In the genomic region with DNA sequence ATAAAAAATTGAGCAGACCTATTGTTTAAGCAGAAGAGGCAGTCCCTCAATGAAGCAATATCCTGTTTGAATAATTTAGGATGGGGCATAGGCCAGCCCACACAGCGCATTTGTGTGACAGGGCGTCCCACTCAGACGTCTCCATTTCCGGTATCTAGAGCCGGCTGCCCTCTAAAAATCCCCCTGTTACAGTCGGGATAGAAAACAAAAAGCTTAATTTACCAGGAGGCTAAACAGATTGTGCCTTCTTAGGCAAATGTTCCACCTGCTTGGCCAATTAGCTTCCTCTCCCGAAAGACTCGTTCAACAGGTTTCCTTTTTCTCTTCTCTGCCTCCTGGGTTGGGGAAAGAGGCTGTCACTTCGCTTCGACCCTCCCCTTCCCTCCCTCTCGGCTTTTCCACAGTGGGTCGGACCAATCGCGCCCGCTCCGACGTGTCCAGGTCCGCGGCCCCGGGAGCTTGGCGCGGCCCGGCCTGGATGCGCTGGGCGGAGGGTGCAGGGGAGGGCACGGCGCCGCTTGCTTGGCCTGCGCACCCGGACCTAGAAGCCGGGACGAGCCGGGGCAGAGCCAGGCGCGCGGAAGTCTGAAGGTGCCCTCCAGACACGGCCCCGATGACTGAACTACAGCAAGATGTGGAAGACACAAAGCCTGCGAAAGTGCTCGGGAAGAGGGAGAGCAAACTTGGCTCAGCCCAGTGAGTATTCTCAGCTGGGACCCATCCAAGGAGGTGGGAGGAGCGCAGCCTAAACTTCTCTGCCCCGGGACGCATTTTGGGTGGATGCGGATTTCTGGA, we compare ENCODE assay signal across 8 cellular contexts. TPM values are rescaled to one million over a fixed set of nuclear protein-coding genes. Genes with fewer than 3 reads are reported as not detected.
A peak's percentile ranks its signal among the peaks of the same experiment; 100 is the strongest.
DNase-seq lines count a peak whose midpoint lies in the region; ATAC-seq and TF ChIP-seq lines count a peak whose summit lies in the region.

A gene with protein sequence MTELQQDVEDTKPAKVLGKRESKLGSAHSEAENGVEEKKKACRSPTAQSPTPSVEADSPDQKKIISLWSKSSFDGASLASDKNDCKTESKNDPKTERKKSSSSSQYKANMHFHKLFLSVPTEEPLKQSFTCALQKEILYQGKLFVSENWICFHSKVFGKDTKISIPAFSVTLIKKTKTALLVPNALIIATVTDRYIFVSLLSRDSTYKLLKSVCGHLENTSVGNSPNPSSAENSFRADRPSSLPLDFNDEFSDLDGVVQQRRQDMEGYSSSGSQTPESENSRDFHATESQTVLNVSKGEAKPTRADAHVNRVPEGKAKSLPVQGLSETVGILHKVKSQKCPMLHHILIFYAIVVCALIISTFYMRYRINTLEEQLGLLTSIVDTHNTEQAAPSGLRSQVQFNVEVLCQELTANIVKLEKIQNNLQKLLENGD (plus strand): TSS at position 416 of the 795 bp plus-strand sequence. CDS start 198 bp downstream, at position 614.

- peak within 1 kb of the TSS; percentile 54 to 64 for H3K4me3 ChIP-seq in left lung

- DNase-seq in NCI-H2196 (lab: John Stamatoyannopoulos, UW; ENCODE audit: unreplicated experiment) = peak; percentile 77
- peak; percentile 48 to 54 for DNase-seq in activated CD4-positive, alpha-beta T cell treated with anti-CD3 and anti-CD28 coated beads, Interleukin-2, amount 50 U/mL, for 4 hours
- peak; percentile 85 to 86 for DNase-seq in dermis microvascular lymphatic vessel endothelial cell (ENCODE audit: low read depth in 2 of 2)
- DNase-seq in left lung = peak; percentile 88 to 92
- peak; percentile 57 for DNase-seq in stimulated activated CD4-positive, alpha-beta T cell treated with anti-CD3 and anti-CD28 coated beads, Interleukin-2, amount 100 ng/mL, for 4 hours (ENCODE audit: low read depth)
- no peak for DNase-seq in HuH-7.5 (ENCODE audit: low spot score)

- peak within 1 kb of the TSS; percentile 83 to 89 for H3K27ac ChIP-seq in left lung

- intact Hi-C loops in left lung (cut with DNase I) = no loop called here

- no peaks in the 10 kb centered on the region for H3K27me3 ChIP-seq in left lung

- peaks cover 0 to 16% of the 10 kb centered on the region in 2 donors for H3K4me1 ChIP-seq in left lung

- no peaks in the 10 kb centered on the region for H3K9me3 ChIP-seq in left lung

- no peaks in the 10 kb centered on the region for H3K36me3 ChIP-seq in left lung

- TF ChIP-seq CTCF in left lung (IDR thresholded peaks at IDR 0.05) = no peak

- peak; percentile 91 for ATAC-seq in GM18511 (IDR thresholded peaks at IDR 0.05; ENCODE audit: unreplicated experiment)
- peak; percentile 90 for ATAC-seq in HG02970 (IDR thresholded peaks at IDR 0.05; ENCODE audit: low FRiP score, unreplicated experiment)
- ATAC-seq in left lung = peak; percentile 99

RNA-seq across cellular contexts. Expression of the gene that starts here (rescaled TPM):
- total RNA-seq in dermis microvascular lymphatic vessel endothelial cell (8.5 and 12.8 TPM in 2 replicates), left lung (10 to 100 TPM; 18.1 to 19.2 TPM)
